ENCODE assay signal across 8 cellular contexts in the genomic region with DNA sequence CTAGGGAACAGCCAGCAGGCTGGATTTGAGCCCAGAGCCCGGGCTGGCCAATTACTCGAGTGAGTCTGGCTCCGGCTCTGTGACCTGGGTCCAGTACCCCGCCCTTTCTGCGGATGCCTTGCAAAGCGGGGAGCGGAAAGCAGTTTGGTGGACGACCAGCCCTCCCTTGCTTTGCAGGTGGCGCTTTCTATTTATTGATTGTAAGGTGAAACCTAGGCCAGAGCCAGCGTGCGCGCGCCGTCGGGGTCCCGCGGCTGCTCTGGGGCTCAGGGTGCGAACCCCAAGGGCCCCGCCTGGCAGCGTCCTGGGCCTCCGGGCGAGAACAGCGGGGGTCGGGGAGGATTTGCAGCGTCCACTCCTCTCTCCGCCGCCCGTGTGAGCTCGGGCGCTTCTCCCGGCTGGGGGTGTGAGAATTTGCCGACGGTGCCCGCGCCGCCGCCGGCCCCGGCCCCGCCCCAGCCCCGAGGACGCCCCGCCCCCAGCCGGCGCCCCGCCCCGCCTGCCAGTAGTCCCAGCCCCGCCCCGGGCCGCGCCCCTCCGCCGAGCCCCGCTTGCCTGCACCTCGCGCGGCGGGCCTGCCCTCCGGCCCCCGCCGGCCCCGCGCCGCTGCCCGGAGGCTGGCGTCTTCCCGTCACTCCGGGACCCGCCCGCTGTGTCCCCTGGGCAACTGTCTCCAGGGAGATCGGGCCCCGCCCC. TPM values are rescaled to one million over a fixed set of nuclear protein-coding genes. Genes with fewer than 3 reads are reported as not detected.
DNase-seq lines count a peak whose midpoint lies in the region; ATAC-seq lines count a peak whose summit lies in the region.

No MANE protein-coding gene starts in this region.

- H3K9me3 Mint-ChIP-seq in naive thymus-derived CD4-positive, alpha-beta T cell, result peaks cover 0 to 2% (median 0%) of the 10 kb centered on the region in 11 donors
- no peaks in the 10 kb centered on the region for H3K9me3 Mint-ChIP-seq in stimulated activated effector memory CD8-positive, alpha-beta T cell treated with anti-CD3 and anti-CD28 coated beads, Interleukin-12 subunit alpha, Interleukin-12 subunit beta, amount 100 ng/mL, for 72 hours

- CTCF ChIA-PET in naive thymus-derived CD4-positive, alpha-beta T cell (lab: Charles Lee), result interaction anchor here (1.4 to 4.6 kb wide), 3 partner anchors 14 to 61 kb away, joined by 5 to 28 read pairs (median 8); a partner anchor contains a TSS

- ATAC-seq in GM18868 (IDR thresholded peaks at IDR 0.05; ENCODE audit: unreplicated experiment) (peak; percentile 53), HG03139 (IDR thresholded peaks at IDR 0.05; ENCODE audit: unreplicated experiment) (peak; percentile 51)
- ATAC-seq in naive thymus-derived CD4-positive, alpha-beta T cell, result peak; percentile 93
- ATAC-seq in stimulated activated effector memory CD8-positive, alpha-beta T cell treated with anti-CD3 and anti-CD28 coated beads, Interleukin-12 subunit alpha, Interleukin-12 subunit beta, amount 100 ng/mL, for 72 hours, result peak; percentile 81

- H3K36me3 ChIP-seq in NT2/D1 (ENCODE audit: insufficient read depth, insufficient read length, low read length), result peaks cover 5% of the 10 kb centered on the region
- H3K36me3 ChIP-seq in naive thymus-derived CD4-positive, alpha-beta T cell (ENCODE audit: control insufficient read depth in 2 of 3, insufficient read depth in 3 of 3, low read length in 3 of 3), result peaks cover 3 to 23% (median 8%) of the 10 kb centered on the region in 3 experiments

- H3K4me1 ChIP-seq in NT2/D1 (ENCODE audit: insufficient read depth, insufficient read length), result peaks cover 4% of the 10 kb centered on the region
- peaks cover 53 to 59% of the 10 kb centered on the region in 2 donors for H3K4me1 ChIP-seq in naive thymus-derived CD4-positive, alpha-beta T cell (ENCODE audit: control insufficient read depth in 2 of 2, insufficient read depth in 2 of 2, low read length in 2 of 2)

- H3K36me3 Mint-ChIP-seq in naive thymus-derived CD4-positive, alpha-beta T cell, result peaks cover 0 to 30% (median 13%) of the 10 kb centered on the region in 5 donors
- H3K36me3 Mint-ChIP-seq in stimulated activated effector memory CD8-positive, alpha-beta T cell treated with anti-CD3 and anti-CD28 coated beads, Interleukin-12 subunit alpha, Interleukin-12 subunit beta, amount 100 ng/mL, for 72 hours, result peaks cover 70% of the 10 kb centered on the region

- H3K4me3 ChIP-seq in NT2/D1 (ENCODE audit: insufficient read length, low read depth), result peak overlapping the region; percentile 30
- peak overlapping the region; percentile 50 for H3K4me3 ChIP-seq in naive thymus-derived CD4-positive, alpha-beta T cell (ENCODE audit: low read length)

- peak overlapping the region; percentile 70 for H3K27ac ChIP-seq in naive thymus-derived CD4-positive, alpha-beta T cell (ENCODE audit: low read depth, low read length)

- no peaks in the 10 kb centered on the region for H3K27me3 Mint-ChIP-seq in naive thymus-derived CD4-positive, alpha-beta T cell

- no peak overlapping the region for H3K9ac ChIP-seq in NT2/D1 (ENCODE audit: insufficient read length, low read depth)

- DNase-seq in A172 (ENCODE audit: low spot score), result peak; percentile 9
- no peak for DNase-seq in NT2/D1 (ENCODE audit: low read depth, low spot score)
- peak; percentile 83 to 89 for DNase-seq in activated T-cell treated with anti-CD3 and anti-CD28 coated beads, Interleukin-2, amount 50 U/mL, for 48 hours
- DNase-seq in fibroblast of gingiva (ENCODE audit: low read depth), result peak; percentile 67
- peak; percentile 62 to 89 (median 82) for DNase-seq in naive thymus-derived CD4-positive, alpha-beta T cell
- peak; percentile 77 to 86 for DNase-seq in stimulated activated effector memory CD8-positive, alpha-beta T cell treated with anti-CD3 and anti-CD28 coated beads, Interleukin-12 subunit alpha, Interleukin-12 subunit beta, amount 100 ng/mL, for 72 hours (ENCODE audit: low spot score in 2 of 2)

- H3K27ac Mint-ChIP-seq in naive thymus-derived CD4-positive, alpha-beta T cell, result peak overlapping the region in 8 of 9 donors; percentile 59 to 90 (median 78)
- H3K27ac Mint-ChIP-seq in stimulated activated effector memory CD8-positive, alpha-beta T cell treated with anti-CD3 and anti-CD28 coated beads, Interleukin-12 subunit alpha, Interleukin-12 subunit beta, amount 100 ng/mL, for 72 hours, result peak overlapping the region; percentile 88

- peak overlapping the region; percentile 80 to 90 (median 87) for H3K4me3 Mint-ChIP-seq in naive thymus-derived CD4-positive, alpha-beta T cell
- H3K4me3 Mint-ChIP-seq in stimulated activated effector memory CD8-positive, alpha-beta T cell treated with anti-CD3 and anti-CD28 coated beads, Interleukin-12 subunit alpha, Interleukin-12 subunit beta, amount 100 ng/mL, for 72 hours, result peak overlapping the region; percentile 80

- intact Hi-C loops in naive thymus-derived CD4-positive, alpha-beta T cell (cut with micrococcal nuclease), result loop anchor here (1.0 to 5.0 kb wide), 7 partner anchors 28 to 100 kb away; a partner anchor contains a TSS

- peaks cover 36 to 85% (median 73%) of the 10 kb centered on the region in 7 donors for H3K4me1 Mint-ChIP-seq in naive thymus-derived CD4-positive, alpha-beta T cell
- H3K4me1 Mint-ChIP-seq in stimulated activated effector memory CD8-positive, alpha-beta T cell treated with anti-CD3 and anti-CD28 coated beads, Interleukin-12 subunit alpha, Interleukin-12 subunit beta, amount 100 ng/mL, for 72 hours, result peaks cover 71% of the 10 kb centered on the region

- peaks cover 17% of the 10 kb centered on the region for H3K27me3 ChIP-seq in NT2/D1 (ENCODE audit: insufficient read depth, insufficient read length)
- no peaks in the 10 kb centered on the region for H3K27me3 ChIP-seq in naive thymus-derived CD4-positive, alpha-beta T cell (ENCODE audit: control insufficient read depth in 2 of 2, insufficient read depth in 2 of 2, low read length in 2 of 2)

- POLR2A ChIA-PET in naive thymus-derived CD4-positive, alpha-beta T cell (lab: Charles Lee), result interaction anchor here (0.6 to 9.8 kb wide), 10 partner anchors 14 to 130 kb away, joined by 3 to 130 read pairs (median 5); a partner anchor contains a TSS

- no peaks in the 10 kb centered on the region for H3K9me3 ChIP-seq in NT2/D1 (ENCODE audit: insufficient read depth, low read length)
- H3K9me3 ChIP-seq in naive thymus-derived CD4-positive, alpha-beta T cell (ENCODE audit: control insufficient read depth in 2 of 3, low read length in 3 of 3), result no peaks in the 10 kb centered on the region

RNA-seq across cellular contexts. Expression of a gene that starts 37.6 kb away (rescaled TPM):
- total RNA-seq in A172 (2014; rRNA removed; shearing (Covaris generic)), result 4.3 and 5.6 TPM in 2 replicates
- total RNA-seq in naive thymus-derived CD4-positive, alpha-beta T cell, result 100 to 1,000 TPM; 269 to 313 (median 283) TPM
- 100 to 1,000 TPM in 1 of 2 donors, 10 to 100 TPM in 1; 74.9 to 174 TPM for polyA plus RNA-seq in naive thymus-derived CD4-positive, alpha-beta T cell

Comparison
In these comparisons a context has a peak if more than half of its experiments do, and no peak if none do; other contexts are left out.
1. RNA of a gene that starts 37.6 kb away (total RNA-seq): 269 to 313 TPM in naive thymus-derived CD4-positive, alpha-beta T cell; 4.3 to 5.6 TPM in A172; every median in the first group is over 10 times any median in the second.
2. Peak in every context shown above with its lines, with median percentiles within 50 percentile points of each other: ATAC-seq.